8 cellular contexts compared by ENCODE assay signal in genomic region chr12:130872179-130873096, GRCh38. TPM values are rescaled to one million over a fixed set of nuclear protein-coding genes. Genes with fewer than 3 reads are reported as not detected.
DNase-seq lines count a peak whose midpoint lies in the region; ATAC-seq and TF ChIP-seq lines count a peak whose summit lies in the region.

No MANE protein-coding gene starts in this region.

- WGBS in right lobe of liver (ENCODE audit: insufficient coverage, low coverage, low lambda C conversion rate, missing lambda C conversion rate), result 5% methylated on average over 25 of the region's 79 CpGs

- CTCF ChIA-PET in CD4-positive, alpha-beta memory T cell (lab: Charles Lee; ENCODE audit: partially characterized antibody), result interaction anchor here (1.0 to 1.9 kb wide), 2 partner anchors 46 to 53 kb away, joined by 3 to 8 read pairs; no protein-coding TSS in a partner anchor

- peaks cover 40 to 79% (median 60%) of the 10 kb centered on the region in 4 donors for H3K4me1 Mint-ChIP-seq in CD4-positive, alpha-beta memory T cell
- peaks cover 38% of the 10 kb centered on the region for H3K4me1 Mint-ChIP-seq in dendritic cell treated with granulocyte-macrophage colony-stimulating factor and Interleukin-4, amounts not matched to agents 40 ng/mL and 50 ng/mL, for 4 days (ENCODE audit: low read depth)

- no peaks in the 10 kb centered on the region for H3K27me3 Mint-ChIP-seq in CD4-positive, alpha-beta memory T cell
- H3K27me3 Mint-ChIP-seq in dendritic cell treated with granulocyte-macrophage colony-stimulating factor and Interleukin-4, amounts not matched to agents 40 ng/mL and 50 ng/mL, for 4 days, result no peaks in the 10 kb centered on the region

- H3K36me3 ChIP-seq in CD4-positive, alpha-beta memory T cell (ENCODE audit: insufficient read depth, low read length), result peaks cover 41% of the 10 kb centered on the region
- H3K36me3 ChIP-seq in right lobe of liver, result peaks cover 7 to 39% (median 22%) of the 10 kb centered on the region in 4 donors

- H3K4me3 Mint-ChIP-seq in CD4-positive, alpha-beta memory T cell, result peak overlapping the region; percentile 91 to 94 (median 93)
- peak overlapping the region; percentile 92 for H3K4me3 Mint-ChIP-seq in dendritic cell treated with granulocyte-macrophage colony-stimulating factor and Interleukin-4, amounts not matched to agents 40 ng/mL and 50 ng/mL, for 4 days

- POLR2A ChIA-PET in CD4-positive, alpha-beta memory T cell (lab: Charles Lee; ENCODE audit: partially characterized antibody), result interaction anchor here (0.9 to 1.0 kb wide), 2 partner anchors 34 to 46 kb away, joined by 3 read pairs; no protein-coding TSS in a partner anchor

- peak overlapping the region; percentile 59 to 64 for H3K4me3 ChIP-seq in CD4-positive, alpha-beta memory T cell (ENCODE audit: low read length in 2 of 2)
- peak overlapping the region; percentile 70 to 84 (median 75) for H3K4me3 ChIP-seq in right lobe of liver

- no peak for TF ChIP-seq POLR2A in right lobe of liver (IDR thresholded peaks at IDR 0.05)

- ATAC-seq in GM19452 (IDR thresholded peaks at IDR 0.05; ENCODE audit: unreplicated experiment), result peak; percentile 31
- ATAC-seq in HG03520 (IDR thresholded peaks at IDR 0.05; ENCODE audit: unreplicated experiment), result peak; percentile 18
- peak; percentile 13 to 22 for ATAC-seq in activated CD4-positive, CD25-positive, alpha-beta regulatory T cell treated with anti-CD3 and anti-CD28 coated beads, Interleukin-2, amount 50 U/mL, for 24 hours
- peak; percentile 7 to 35 (median 20) for ATAC-seq in right lobe of liver

- H3K27ac Mint-ChIP-seq in CD4-positive, alpha-beta memory T cell, result peak overlapping the region; percentile 92 to 97 (median 95)
- H3K27ac Mint-ChIP-seq in dendritic cell treated with granulocyte-macrophage colony-stimulating factor and Interleukin-4, amounts not matched to agents 40 ng/mL and 50 ng/mL, for 4 days, result peak overlapping the region; percentile 90

- intact Hi-C loops in CD4-positive, alpha-beta memory T cell (cut with micrococcal nuclease), result no loop called here
- intact Hi-C loops in dendritic cell treated with granulocyte-macrophage colony-stimulating factor and Interleukin-4, amounts not matched to agents 40 ng/mL and 50 ng/mL, for 4 days (cut with micrococcal nuclease), result no loop called here
- intact Hi-C loops in right lobe of liver (cut with DNase I), result no loop called here

- TF ChIP-seq CTCF in right lobe of liver (IDR thresholded peaks at IDR 0.05), result no peak

- H3K9me3 Mint-ChIP-seq in CD4-positive, alpha-beta memory T cell, result peaks cover 0 to 2% (median 0%) of the 10 kb centered on the region in 8 donors
- H3K9me3 Mint-ChIP-seq in dendritic cell treated with granulocyte-macrophage colony-stimulating factor and Interleukin-4, amounts not matched to agents 40 ng/mL and 50 ng/mL, for 4 days, result no peaks in the 10 kb centered on the region

- H3K27ac ChIP-seq in CD4-positive, alpha-beta memory T cell (ENCODE audit: low read depth, low read length), result peak overlapping the region; percentile 66
- H3K27ac ChIP-seq in right lobe of liver, result peak overlapping the region; percentile 57 to 81 (median 66)

- no peaks in the 10 kb centered on the region for H3K9me3 ChIP-seq in CD4-positive, alpha-beta memory T cell (ENCODE audit: control insufficient read depth in 1 of 2, low read length in 2 of 2)
- H3K9me3 ChIP-seq in right lobe of liver, result no peaks in the 10 kb centered on the region

- H3K27me3 ChIP-seq in CD4-positive, alpha-beta memory T cell (ENCODE audit: insufficient read depth, low read length), result no peaks in the 10 kb centered on the region
- H3K27me3 ChIP-seq in right lobe of liver, result no peaks in the 10 kb centered on the region

- peak in 3 of 5 donors; percentile 55 to 56 (median 55) for DNase-seq in CD4-positive, alpha-beta memory T cell
- DNase-seq in right lobe of liver, result peak in 2 of 3 donors; percentile 53 to 60
- peak; percentile 11 to 14 for DNase-seq in stimulated activated CD8-positive, alpha-beta memory T cell treated with anti-CD3 and anti-CD28 coated beads, Interleukin-4, amount 100 ng/mL, for 1 hour (ENCODE audit: low read depth in 2 of 2, low spot score in 1 of 2)
- DNase-seq in 8988T, result no peak

- H3K36me3 Mint-ChIP-seq in CD4-positive, alpha-beta memory T cell, result peaks cover 39 to 56% of the 10 kb centered on the region in 2 donors
- peaks cover 52% of the 10 kb centered on the region for H3K36me3 Mint-ChIP-seq in dendritic cell treated with granulocyte-macrophage colony-stimulating factor and Interleukin-4, amounts not matched to agents 40 ng/mL and 50 ng/mL, for 4 days (ENCODE audit: low read depth)

- peaks cover 62% of the 10 kb centered on the region for H3K4me1 ChIP-seq in CD4-positive, alpha-beta memory T cell (ENCODE audit: insufficient read depth, low read length)
- peaks cover 0 to 27% (median 12%) of the 10 kb centered on the region in 4 donors for H3K4me1 ChIP-seq in right lobe of liver

RNA-seq across cellular contexts. Expression of gene RAN, which starts 0.6 kb away (rescaled TPM):
- total RNA-seq in CD4-positive, alpha-beta memory T cell, result 100 to 1,000 TPM; 289 to 333 TPM
- 100 to 1,000 TPM; 750 to 868 TPM for polyA plus RNA-seq in CD4-positive, alpha-beta memory T cell
- 100 to 1,000 TPM; 136 to 220 (median 147) TPM for total RNA-seq in right lobe of liver

RNA-seq across cellular contexts. Expression of gene STX2, which starts 33.4 kb away (rescaled TPM):
- 10 to 100 TPM; 30.2 to 35.3 TPM for total RNA-seq in CD4-positive, alpha-beta memory T cell
- polyA plus RNA-seq in CD4-positive, alpha-beta memory T cell, result 10 to 100 TPM; 12.1 to 12.9 TPM
- 10 to 100 TPM in 1 of 6 experiments, 1 to 10 TPM in 5; 5.3 to 11.8 (median 7.2) TPM for total RNA-seq in right lobe of liver
